ENCODE assay signal across 9 cellular contexts in genomic region chr9:120730661-120731514, GRCh38. TPM values are rescaled to one million over a fixed set of nuclear protein-coding genes. Genes with fewer than 3 reads are reported as not detected.
DNase-seq lines count a peak whose midpoint lies in the region; ATAC-seq and TF ChIP-seq lines count a peak whose summit lies in the region.
"Had no signal": no experiment of that assay in that cellular context is flagged by ENCODE, and none has a peak within 500 bp of the region (broad histone marks: within the 10 kb centered on the region; RNA-seq: fewer than 3 reads in every experiment).

No MANE protein-coding gene starts in this region.

- H3K4me3 ChIP-seq in OCI-LY7 (ENCODE audit: low read depth, low read length, poor library complexity, severe bottlenecking) (no peak overlapping the region), fibroblast of lung (replicated peaks in 1 of 4; ENCODE audit: control extremely low read depth in 1 of 4, insufficient read depth in 1 of 4, low read depth in 3 of 4, low read length in 4 of 4) (no peak overlapping the region)

- peaks cover 9% of the 10 kb centered on the region for H3K4me1 Mint-ChIP-seq in activated CD4-positive, alpha-beta memory T cell treated with anti-CD3 and anti-CD28 coated beads for 36 hours (ENCODE audit: low read depth)

- H3K4me1 ChIP-seq in OCI-LY7 (ENCODE audit: insufficient read depth, low read length, poor library complexity, severe bottlenecking): peaks cover 23% of the 10 kb centered on the region
- peaks cover 15% of the 10 kb centered on the region for H3K4me1 ChIP-seq in fibroblast of lung (ENCODE audit: control insufficient read depth, extremely low read depth, insufficient read depth, low read length)

- H3K27me3 ChIP-seq in fibroblast of lung (ENCODE audit: control insufficient read depth, insufficient read depth, low read length): no peaks in the 10 kb centered on the region

- H3K36me3 ChIP-seq in OCI-LY7 (ENCODE audit: insufficient read depth, low read length) (no peaks in the 10 kb centered on the region), fibroblast of lung (ENCODE audit: control insufficient read depth, insufficient read depth, low read length) (no peaks in the 10 kb centered on the region)

- no peak for TF ChIP-seq CTCF in OCI-LY7 (conservative IDR thresholded peaks at IDR 0.05; ENCODE audit: low read length)
- TF ChIP-seq CTCF in fibroblast of lung (conservative IDR thresholded peaks at IDR 0.05 in 1 of 2, IDR thresholded peaks at IDR 0.05 in 1 of 2; ENCODE audit: low read depth in 1 of 2, low read length in 2 of 2): no peak
- no peak for TF ChIP-seq CTCF in omental fat pad (IDR thresholded peaks at IDR 0.05)

- H4K20me1 ChIP-seq in OCI-LY7 (ENCODE audit: insufficient read depth, low read length) (no peaks in the 10 kb centered on the region), fibroblast of lung (ENCODE audit: control insufficient read depth, extremely low read depth, insufficient read depth, low read length) (no peaks in the 10 kb centered on the region)

- POLR2A ChIA-PET in OCI-LY7 (lab: Charles Lee): interaction anchor here (0.6 to 1.5 kb wide), 7 partner anchors 8 to 462 kb away, joined by 3 to 4 read pairs (median 3); partner anchors contain the start of gene MEGF9
- POLR2A ChIA-PET in activated CD4-positive, alpha-beta memory T cell treated with anti-CD3 and anti-CD28 coated beads for 36 hours (lab: Charles Lee): interaction anchor here (1.1 kb wide), 1 partner anchor 16 kb away, joined by 3 read pairs; the partner anchor contains the start of gene MEGF9

- no peaks in the 10 kb centered on the region for H3K79me2 ChIP-seq in OCI-LY7 (ENCODE audit: insufficient read depth, low read depth, low read length)
- no peaks in the 10 kb centered on the region for H3K79me2 ChIP-seq in fibroblast of lung (ENCODE audit: control insufficient read depth, insufficient read depth, low read length)

- H3K9me2 ChIP-seq in OCI-LY7 (ENCODE audit: insufficient read depth, low read length): no peaks in the 10 kb centered on the region

- CTCF ChIA-PET in OCI-LY7 (lab: Charles Lee; ENCODE audit: unreplicated experiment): interaction anchor here (1.2 kb wide), 1 partner anchor 13 kb away, joined by 5 read pairs; no protein-coding TSS in a partner anchor
- CTCF ChIA-PET in activated CD4-positive, alpha-beta memory T cell treated with anti-CD3 and anti-CD28 coated beads for 36 hours (lab: Charles Lee): interaction anchor here (1.6 to 2.2 kb wide), 3 partner anchors 11 to 111 kb away, joined by 4 to 7 read pairs (median 6); no protein-coding TSS in a partner anchor

- no peaks in the 10 kb centered on the region for H3K27me3 Mint-ChIP-seq in activated CD4-positive, alpha-beta memory T cell treated with anti-CD3 and anti-CD28 coated beads for 36 hours

- H3K9me3 ChIP-seq in OCI-LY7 (ENCODE audit: low read length) (no peaks in the 10 kb centered on the region), fibroblast of lung (ENCODE audit: control insufficient read depth, insufficient read depth, low read depth, low read length) (no peaks in the 10 kb centered on the region)

- H2AFZ ChIP-seq in OCI-LY7 (ENCODE audit: low read length): no peak overlapping the region
- no peak overlapping the region for H2AFZ ChIP-seq in fibroblast of lung (ENCODE audit: low read length)

- BruUV-seq in OCI-LY7 (replicated peaks; lab: Mats Ljungman, UMichigan): no TSS peak

- ATAC-seq in omental fat pad (ENCODE audit: low FRiP score) (peak; percentile 59), GM19328 (IDR thresholded peaks at IDR 0.05; ENCODE audit: unreplicated experiment) (no peak)
- ATAC-seq in activated naive CD4-positive, alpha-beta T cell treated with anti-CD3 and anti-CD28 coated beads, Interleukin-2, amount 50 U/mL, for 72 hours: no peak

- H3K27ac Mint-ChIP-seq in activated CD4-positive, alpha-beta memory T cell treated with anti-CD3 and anti-CD28 coated beads for 36 hours: no peak overlapping the region
- no peak overlapping the region for H3K27ac Mint-ChIP-seq in activated naive CD4-positive, alpha-beta T cell treated with anti-CD3 and anti-CD28 coated beads, Interleukin-2, amount 50 U/mL, for 72 hours

- DNase-seq in GM03348 (ENCODE audit: low spot score): peak; percentile 88
- peak; percentile 53 for DNase-seq in OCI-LY7 (ENCODE audit: low spot score)
- DNase-seq in fibroblast of lung (ENCODE audit: low read depth in 2 of 2): peak; percentile 73 to 99
- no peak for DNase-seq in omental fat pad (ENCODE audit: low spot score)
- DNase-seq in activated CD4-positive, alpha-beta memory T cell treated with anti-CD3 and anti-CD28 coated beads for 36 hours: no peak
- no peak for DNase-seq in activated naive CD4-positive, alpha-beta T cell treated with anti-CD3 and anti-CD28 coated beads, Interleukin-2, amount 50 U/mL, for 72 hours (ENCODE audit: low spot score in 2 of 2)
- no peak for DNase-seq in NCI-H2081 (lab: John Stamatoyannopoulos, UW)
- DNase-seq: NCI-H1105 had no signal

- peak overlapping the region; percentile 12; the same call in 1 of the 2 replicates for H3K4me2 ChIP-seq in OCI-LY7 (ENCODE audit: low read length)
- peak overlapping the region; percentile 48 for H3K4me2 ChIP-seq in fibroblast of lung (ENCODE audit: extremely low read depth, insufficient read depth, low read length)

- H3K9me3 Mint-ChIP-seq in activated CD4-positive, alpha-beta memory T cell treated with anti-CD3 and anti-CD28 coated beads for 36 hours: no peaks in the 10 kb centered on the region
- H3K9me3 Mint-ChIP-seq in activated naive CD4-positive, alpha-beta T cell treated with anti-CD3 and anti-CD28 coated beads, Interleukin-2, amount 50 U/mL, for 72 hours: no peaks in the 10 kb centered on the region

- H3K9ac ChIP-seq in fibroblast of lung (ENCODE audit: insufficient read depth, low read length): no peak overlapping the region

- H3K36me3 Mint-ChIP-seq in activated CD4-positive, alpha-beta memory T cell treated with anti-CD3 and anti-CD28 coated beads for 36 hours: no peaks in the 10 kb centered on the region
- H3K36me3 Mint-ChIP-seq in activated naive CD4-positive, alpha-beta T cell treated with anti-CD3 and anti-CD28 coated beads, Interleukin-2, amount 50 U/mL, for 72 hours: no peaks in the 10 kb centered on the region

- intact Hi-C loops in OCI-LY7 (cut with micrococcal nuclease; ENCODE audit: unreplicated experiment): no loop called here
- intact Hi-C loops in activated CD4-positive, alpha-beta memory T cell treated with anti-CD3 and anti-CD28 coated beads for 36 hours (cut with micrococcal nuclease): no loop called here

- no peak overlapping the region for H3K27ac ChIP-seq in OCI-LY7 (ENCODE audit: low read depth, low read length, poor library complexity, severe bottlenecking)
- peak overlapping the region; percentile 67 for H3K27ac ChIP-seq in fibroblast of lung (ENCODE audit: insufficient read depth, low read length)

- no peak overlapping the region for H3K4me3 Mint-ChIP-seq in activated CD4-positive, alpha-beta memory T cell treated with anti-CD3 and anti-CD28 coated beads for 36 hours

RNA-seq across cellular contexts. Expression of gene MEGF9, which starts 16.6 kb away (rescaled TPM):
- 4.8 and 5.1 TPM in 2 replicates for total RNA-seq in OCI-LY7 (2014; rRNA removed; shearing (Covaris generic))
- total RNA-seq in OCI-LY7 (2022) (10.2 and 10.6 TPM in 2 replicates), fibroblast of lung (15.9 and 24.9 TPM in 2 replicates), omental fat pad (10 to 100 TPM; 17.3 to 36.4 (median 27.2) TPM)
- 15.8 and 21.9 TPM in 2 replicates for polyA plus RNA-seq in fibroblast of lung
- 12.9 and 17.6 TPM in 2 replicates for polyA plus RNA-seq in fibroblast of lung (2012)
- 4.0 and 6.9 TPM in 2 replicates for polyA minus RNA-seq in fibroblast of lung (ENCODE audit: low replicate concordance)
- 1 to 10 TPM; 4.4 to 4.6 TPM for total RNA-seq in activated CD4-positive, alpha-beta memory T cell treated with anti-CD3 and anti-CD28 coated beads for 36 hours
- 1 to 10 TPM; 3.4 to 3.8 TPM for total RNA-seq in activated naive CD4-positive, alpha-beta T cell treated with anti-CD3 and anti-CD28 coated beads, Interleukin-2, amount 50 U/mL, for 72 hours

Comparison
In these comparisons a context has a peak if more than half of its experiments do, and no peak if none do; other contexts are left out.
1. DNase-seq: peak in GM03348 (single experiment), OCI-LY7 (single experiment) and fibroblast of lung (2 of 2); none in omental fat pad (single experiment), activated CD4-positive, alpha-beta memory T cell treated with anti-CD3 and anti-CD28 coated beads for 36 hours (single experiment), activated naive CD4-positive, alpha-beta T cell treated with anti-CD3 and anti-CD28 coated beads, Interleukin-2, amount 50 U/mL, for 72 hours (0 of 2) and NCI-H2081 (0 of 2).